In genomic region chr11:65851083-65851579, GRCh38 we compare ENCODE assay signal across 9 cellular contexts. TPM values are rescaled to one million over a fixed set of nuclear protein-coding genes. Genes with fewer than 3 reads are reported as not detected.
A peak's percentile ranks its signal among the peaks of the same experiment; 100 is the strongest.
DNase-seq lines count a peak whose midpoint lies in the region; ATAC-seq, FAIRE-seq and TF ChIP-seq lines count a peak whose summit lies in the region.
"Had no signal": no experiment of that assay in that cellular context is flagged by ENCODE, and none has a peak within 500 bp of the region (broad histone marks: within the 10 kb centered on the region; RNA-seq: fewer than 3 reads in every experiment).

No MANE protein-coding gene starts in this region.

- no peak overlapping the region for H3K4me3 ChIP-seq in esophagus squamous epithelium

- H3K27me3 ChIP-seq in esophagus squamous epithelium: no peaks in the 10 kb centered on the region

- no peak overlapping the region for H3K27ac ChIP-seq in esophagus squamous epithelium
- H3K27ac ChIP-seq: epithelial cell of prostate had no signal

- H3K9me3 ChIP-seq in esophagus squamous epithelium: no peaks in the 10 kb centered on the region

- H3K9me3 Mint-ChIP-seq in activated naive CD4-positive, alpha-beta T cell treated with anti-CD3 and anti-CD28 coated beads, Interleukin-2, amount 50 U/mL, for 72 hours: no peaks in the 10 kb centered on the region
- peaks cover 0 to 9% of the 10 kb centered on the region in 2 donors for H3K9me3 Mint-ChIP-seq in stimulated activated naive CD8-positive, alpha-beta T cell treated with anti-CD3 and anti-CD28 coated beads, Interleukin-15, amount 100 ng/mL, for 72 hours

- H3K27me3 Mint-ChIP-seq in stimulated activated naive CD8-positive, alpha-beta T cell treated with anti-CD3 and anti-CD28 coated beads, Interleukin-15, amount 100 ng/mL, for 72 hours: no peaks in the 10 kb centered on the region

- peaks cover 23 to 40% of the 10 kb centered on the region in 2 donors for H3K36me3 Mint-ChIP-seq in activated naive CD4-positive, alpha-beta T cell treated with anti-CD3 and anti-CD28 coated beads, Interleukin-2, amount 50 U/mL, for 72 hours

- TF ChIP-seq POLR2A in esophagus squamous epithelium (IDR thresholded peaks at IDR 0.05): no peak

- peaks cover 37 to 58% (median 40%) of the 10 kb centered on the region in 3 donors for H3K36me3 ChIP-seq in esophagus squamous epithelium

- peak overlapping the region in 1 of 2 donors; percentile 9 for H3K27ac Mint-ChIP-seq in activated naive CD4-positive, alpha-beta T cell treated with anti-CD3 and anti-CD28 coated beads, Interleukin-2, amount 50 U/mL, for 72 hours
- H3K27ac Mint-ChIP-seq in stimulated activated naive CD8-positive, alpha-beta T cell treated with anti-CD3 and anti-CD28 coated beads, Interleukin-15, amount 100 ng/mL, for 72 hours: no peak overlapping the region

- ATAC-seq in activated naive CD4-positive, alpha-beta T cell treated with anti-CD3 and anti-CD28 coated beads, Interleukin-2, amount 50 U/mL, for 72 hours: peak; percentile 12 to 64
- peak; percentile 6 for ATAC-seq in stimulated activated naive CD8-positive, alpha-beta T cell treated with anti-CD3 and anti-CD28 coated beads, Interleukin-15, amount 100 ng/mL, for 72 hours
- no peak for ATAC-seq in HG03457 (IDR thresholded peaks at IDR 0.05; ENCODE audit: unreplicated experiment)
- ATAC-seq in HG03432 (IDR thresholded peaks at IDR 0.05; ENCODE audit: unreplicated experiment): no peak

- DNase-seq in activated naive CD4-positive, alpha-beta T cell treated with anti-CD3 and anti-CD28 coated beads, Interleukin-2, amount 50 U/mL, for 72 hours (ENCODE audit: low spot score in 2 of 2): peak in 1 of 2 donors; percentile 57
- DNase-seq in activated naive CD4-positive, alpha-beta T cell (lab: John Stamatoyannopoulos, UW): no peak
- DNase-seq in RCC 7860 (ENCODE audit: low spot score) (peak; percentile 53), esophagus squamous epithelium (lab: John Stamatoyannopoulos, UW) (no peak), NCI-H1436 (lab: John Stamatoyannopoulos, UW) (no peak)
- peak in 1 of 2 donors; percentile 34 for DNase-seq in stimulated activated naive CD8-positive, alpha-beta T cell treated with anti-CD3 and anti-CD28 coated beads, Interleukin-15, amount 100 ng/mL, for 72 hours

- H3K4me3 Mint-ChIP-seq in stimulated activated naive CD8-positive, alpha-beta T cell treated with anti-CD3 and anti-CD28 coated beads, Interleukin-15, amount 100 ng/mL, for 72 hours: no peak overlapping the region

- H3K4me1 Mint-ChIP-seq in stimulated activated naive CD8-positive, alpha-beta T cell treated with anti-CD3 and anti-CD28 coated beads, Interleukin-15, amount 100 ng/mL, for 72 hours: peaks cover 38% of the 10 kb centered on the region

- WGBS in esophagus squamous epithelium, 2 donors: 76 to 91% methylated on average over 10 to 12 of the region's 14 CpGs

- TF ChIP-seq CTCF in esophagus squamous epithelium (IDR thresholded peaks at IDR 0.05): peak in 4 of 6 experiments; percentile 12 to 61 (median 21)

- intact Hi-C loops in esophagus squamous epithelium (cut with DNase I): no loop called here

- FAIRE-seq in RCC 7860 (lab: Jason Lieb, UNC): no peak

- peaks cover under 1 to 30% (median 11%) of the 10 kb centered on the region in 3 donors for H3K4me1 ChIP-seq in esophagus squamous epithelium

RNA-seq across cellular contexts. Expression of gene CFL1, which starts 6.8 kb away (rescaled TPM):
- total RNA-seq in activated naive CD4-positive, alpha-beta T cell treated with anti-CD3 and anti-CD28 coated beads, Interleukin-2, amount 50 U/mL, for 72 hours: 1,000 to 10,000 TPM in 1 of 2 donors, 100 to 1,000 TPM in 1; 855 to 1,265 TPM
- 100 to 1,000 TPM; 453 to 833 (median 750) TPM for total RNA-seq in esophagus squamous epithelium

RNA-seq across cellular contexts. Expression of gene MUS81, which starts 9.1 kb away (rescaled TPM):
- total RNA-seq in activated naive CD4-positive, alpha-beta T cell treated with anti-CD3 and anti-CD28 coated beads, Interleukin-2, amount 50 U/mL, for 72 hours: 10 to 100 TPM; 63.9 to 64.0 TPM
- 10 to 100 TPM; 17.6 to 36.2 (median 31.1) TPM for total RNA-seq in esophagus squamous epithelium

RNA-seq across cellular contexts. Expression of gene SNX32, which starts 17.4 kb away (rescaled TPM):
- 1 to 10 TPM; 3.8 to 5.0 TPM for total RNA-seq in activated naive CD4-positive, alpha-beta T cell treated with anti-CD3 and anti-CD28 coated beads, Interleukin-2, amount 50 U/mL, for 72 hours
- under 1 TPM in 1 of 4 donors, not detected in 3; 0.38 TPM for total RNA-seq in esophagus squamous epithelium

RNA-seq across cellular contexts. Expression of gene EFEMP2, which starts 21.5 kb away (rescaled TPM):
- 10 to 100 TPM; 15.2 to 41.8 TPM for total RNA-seq in activated naive CD4-positive, alpha-beta T cell treated with anti-CD3 and anti-CD28 coated beads, Interleukin-2, amount 50 U/mL, for 72 hours
- total RNA-seq in esophagus squamous epithelium: 10 to 100 TPM in 2 of 4 donors, 1 to 10 TPM in 2; 3.6 to 29.0 (median 10.2) TPM

RNA-seq across cellular contexts. Expression of gene CTSW, which starts 28.5 kb away (rescaled TPM):
- total RNA-seq in activated naive CD4-positive, alpha-beta T cell treated with anti-CD3 and anti-CD28 coated beads, Interleukin-2, amount 50 U/mL, for 72 hours: 10 to 100 TPM in 1 of 2 donors, 1 to 10 TPM in 1; 2.2 to 16.8 TPM
- total RNA-seq in esophagus squamous epithelium: 1 to 10 TPM in 3 of 4 donors, under 1 TPM in 1; 0.21 to 3.6 (median 1.8) TPM

Comparison
In these comparisons a context has a peak if more than half of its experiments do, and no peak if none do; other contexts are left out.
1. ATAC-seq: peak in activated naive CD4-positive, alpha-beta T cell treated with anti-CD3 and anti-CD28 coated beads, Interleukin-2, amount 50 U/mL, for 72 hours (2 of 2) and stimulated activated naive CD8-positive, alpha-beta T cell treated with anti-CD3 and anti-CD28 coated beads, Interleukin-15, amount 100 ng/mL, for 72 hours (single experiment); none in HG03457 (single experiment) and HG03432 (single experiment).